ENCODE assay signal across 8 cellular contexts in genomic region chr2:227871375-227871788, GRCh38. TPM values are rescaled to one million over a fixed set of nuclear protein-coding genes. Genes with fewer than 3 reads are reported as not detected.
DNase-seq lines count a peak whose midpoint lies in the region; ATAC-seq and TF ChIP-seq lines count a peak whose summit lies in the region.

Gene DAW1, plus strand, starts transcription at chr2:227871631. Its CDS starts 59 bp downstream, at chr2:227871690.

- H3K27ac ChIP-seq in ACC112 (ENCODE audit: low read depth, low read length) (peak within 1 kb of the TSS; percentile 99), left ventricle myocardium inferior (replicated peaks) (no peak within 1 kb of the TSS)

- intact Hi-C loops in left ventricle myocardium inferior (cut with micrococcal nuclease) = no loop called here

- H3K36me3 ChIP-seq in ACC112 (ENCODE audit: insufficient read depth, low read length) (no peaks in the 10 kb centered on the region), left ventricle myocardium inferior (no peaks in the 10 kb centered on the region)

- peak within 1 kb of the TSS; percentile 76 for H3K4me3 ChIP-seq in ACC112 (ENCODE audit: low read depth, low read length)
- peak within 1 kb of the TSS; percentile 63 for H3K4me3 ChIP-seq in left ventricle myocardium inferior

- TF ChIP-seq CTCF in left ventricle myocardium inferior (IDR thresholded peaks at IDR 0.05; ENCODE audit: borderline replicate concordance) = no peak

- peaks cover 65% of the 10 kb centered on the region for H3K4me1 ChIP-seq in ACC112 (ENCODE audit: control insufficient read depth, insufficient read depth, low read length, unreplicated experiment)
- H3K4me1 ChIP-seq in left ventricle myocardium inferior = peaks cover 7% of the 10 kb centered on the region

- ATAC-seq in GM21360 (IDR thresholded peaks at IDR 0.05; ENCODE audit: unreplicated experiment) = peak; percentile 59

- H2AFZ ChIP-seq in ACC112 (ENCODE audit: low read length, unreplicated experiment) = peak within 1 kb of the TSS; percentile 87

- H3K27me3 ChIP-seq in ACC112 (ENCODE audit: insufficient read depth, low read length) (no peaks in the 10 kb centered on the region), left ventricle myocardium inferior (ENCODE audit: low read depth) (peaks cover 43% of the 10 kb centered on the region)

- H3K9me3 ChIP-seq in left ventricle myocardium inferior (replicated peaks) = no peaks in the 10 kb centered on the region

- DNase-seq in RPMI7951 (ENCODE audit: low read depth) (peak; percentile 55), amygdala (lab: John Stamatoyannopoulos, UW) (peak in 34 of 56 donors; percentile 2 to 63 (median 27)), left ventricle myocardium inferior (peak; percentile 31), renal cortical epithelial cell (ENCODE audit: low read depth) (peak; percentile 47), NCI-H146 (lab: John Stamatoyannopoulos, UW) (no peak), LoVo (ENCODE audit: low spot score) (no peak)

- peaks cover 28% of the 10 kb centered on the region for H3K79me2 ChIP-seq in ACC112 (ENCODE audit: control insufficient read depth, insufficient read depth, low read length, unreplicated experiment)

RNA-seq across cellular contexts. Expression of gene DAW1, which starts in this region (rescaled TPM):
- 0.10 and 0.48 TPM in 2 replicates for total RNA-seq in RPMI7951 (2014; rRNA removed; shearing (Covaris generic))
- total RNA-seq in left ventricle myocardium inferior = 0.19 TPM
- total RNA-seq in renal cortical epithelial cell = 1.5 and 14.1 TPM in 2 replicates

Comparison
In these comparisons a context has a peak if more than half of its experiments do, and no peak if none do; other contexts are left out.
1. Peak in DNase-seq in RPMI7951; RNA of the gene not detected or under 1 TPM.
2. Peak in DNase-seq and H3K4me3 ChIP-seq in left ventricle myocardium inferior; RNA of the gene not detected or under 1 TPM.
3. DNase-seq: peak in amygdala (34 of 56) and renal cortical epithelial cell (single experiment); none in NCI-H146 (single experiment) and LoVo (single experiment).